Comparison of ENCODE assay signal across 11 cellular contexts in genomic region chr9:124735121-124735520, GRCh38. TPM values are rescaled to one million over a fixed set of nuclear protein-coding genes. Genes with fewer than 3 reads are reported as not detected.
A peak's percentile ranks its signal among the peaks of the same experiment; 100 is the strongest.
DNase-seq lines count a peak whose midpoint lies in the region; ATAC-seq and TF ChIP-seq lines count a peak whose summit lies in the region.
"Had no signal": no experiment of that assay in that cellular context is flagged by ENCODE, and none has a peak within 500 bp of the region (broad histone marks: within the 10 kb centered on the region; RNA-seq: fewer than 3 reads in every experiment).

No MANE protein-coding gene starts in this region.

- H3K27ac ChIP-seq in mammary epithelial cell (ENCODE audit: insufficient read depth, low read depth, low read length) (no peak overlapping the region), tibial artery (no peak overlapping the region), WERI-Rb-1 (no peak overlapping the region)

- H3K4me1 ChIP-seq in mammary epithelial cell (ENCODE audit: insufficient read depth, low read length) (peaks cover 19% of the 10 kb centered on the region), mucosa of descending colon (ENCODE audit: low read depth) (peaks cover 13% of the 10 kb centered on the region), tibial artery (no peaks in the 10 kb centered on the region)

- H3K36me3 ChIP-seq in mammary epithelial cell (ENCODE audit: insufficient read depth, low read length) (no peaks in the 10 kb centered on the region), mucosa of descending colon (ENCODE audit: low read depth) (no peaks in the 10 kb centered on the region), tibial artery (no peaks in the 10 kb centered on the region), WERI-Rb-1 (peaks cover 48% of the 10 kb centered on the region)

- TF ChIP-seq CTCF in mammary epithelial cell (conservative IDR thresholded peaks at IDR 0.05 in 1 of 2, IDR thresholded peaks at IDR 0.05 in 1 of 2; ENCODE audit: extremely low read depth in 1 of 2, insufficient read depth in 1 of 2, low read depth in 1 of 2, low read length in 2 of 2) (no peak), mucosa of descending colon (IDR thresholded peaks at IDR 0.05) (no peak), tibial artery (IDR thresholded peaks at IDR 0.05) (no peak), WERI-Rb-1 (IDR thresholded peaks at IDR 0.05; ENCODE audit: low read depth, low read length) (no peak)

- no peak overlapping the region for H2AFZ ChIP-seq in mammary epithelial cell (ENCODE audit: low read depth, low read length)

- DNase-seq in EH (ENCODE audit: low read depth) (peak; percentile 77), LHCN-M2 (ENCODE audit: low read depth) (peak; percentile 64), mammary epithelial cell (peak; percentile 67), mucosa of descending colon (no peak), posterior cingulate gyrus (no peak), tibial artery (no peak), WERI-Rb-1 (no peak)
- DNase-seq: NCI-H1694, T1000 had no signal

- H3K27me3 ChIP-seq in mammary epithelial cell (ENCODE audit: insufficient read depth, low read length) = no peaks in the 10 kb centered on the region
- H3K27me3 ChIP-seq in tibial artery = no peaks in the 10 kb centered on the region
- H3K27me3 ChIP-seq in WERI-Rb-1 (ENCODE audit: insufficient read depth, low read depth, severe bottlenecking) = no peaks in the 10 kb centered on the region

- ATAC-seq in mucosa of descending colon (peak; percentile 6), GM18861 (IDR thresholded peaks at IDR 0.05; ENCODE audit: unreplicated experiment) (no peak)

- no peaks in the 10 kb centered on the region for H4K20me1 ChIP-seq in mammary epithelial cell (ENCODE audit: insufficient read depth, low read length)

- dilution Hi-C loops in mammary epithelial cell (cut with HindIII; ENCODE audit: low sequenced_read_pairs) = no loop called here

- BruUV-seq in mammary epithelial cell (replicated peaks; lab: Mats Ljungman, UMichigan) = no TSS peak

- CTCF ChIA-PET in mammary epithelial cell (lab: Charles Lee; ENCODE audit: low non-redundant PET) = no interaction called here

- peak overlapping the region; percentile 28 for H3K4me2 ChIP-seq in mammary epithelial cell (ENCODE audit: insufficient read depth, low read depth, low read length)

- in situ Hi-C loops in mammary epithelial cell (cut with MboI; ENCODE audit: low sequenced_read_pairs in 2 of 2) = no loop called here

- H3K79me2 ChIP-seq in mammary epithelial cell (ENCODE audit: insufficient read depth, low read length) = no peaks in the 10 kb centered on the region

- H3K9me3 ChIP-seq in mammary epithelial cell (replicated peaks; ENCODE audit: insufficient read depth, low read length) (no peaks in the 10 kb centered on the region), mucosa of descending colon (no peaks in the 10 kb centered on the region), tibial artery (no peaks in the 10 kb centered on the region), WERI-Rb-1 (ENCODE audit: severe bottlenecking) (no peaks in the 10 kb centered on the region)

- H3K9ac ChIP-seq in mammary epithelial cell (ENCODE audit: insufficient read depth, low read length) = no peak overlapping the region

- no peak overlapping the region for H3K4me3 ChIP-seq in mammary epithelial cell (replicated peaks in 1 of 3; ENCODE audit: insufficient read depth in 1 of 3, low read depth in 2 of 3, low read length in 3 of 3)
- no peak overlapping the region for H3K4me3 ChIP-seq in mucosa of descending colon
- no peak overlapping the region for H3K4me3 ChIP-seq in tibial artery
- no peak overlapping the region for H3K4me3 ChIP-seq in WERI-Rb-1 (ENCODE audit: low read depth, low read length)
- H3K4me3 ChIP-seq: skin epidermis had no signal

- intact Hi-C loops in mammary epithelial cell (cut with micrococcal nuclease) = no loop called here
- intact Hi-C loops in mucosa of descending colon (cut with DNase I, micrococcal nuclease) = no loop called here
- intact Hi-C loops in posterior cingulate gyrus (cut with DNase I) = no loop called here
- intact Hi-C loops in tibial artery (cut with DNase I; ENCODE audit: low total_unique reads) = no loop called here

RNA-seq across cellular contexts. Expression of gene NR6A1, which starts 36.0 kb away (rescaled TPM):
- total RNA-seq in LHCN-M2 (2014; rRNA removed) (1.1 and 1.3 TPM in 2 replicates), mammary epithelial cell (1 to 10 TPM; 3.2 to 4.8 TPM), mucosa of descending colon (1 to 10 TPM; 5.6 to 8.4 (median 7.0) TPM)
- 0.23 TPM for polyA plus RNA-seq in LHCN-M2 (2012)
- polyA plus RNA-seq in mammary epithelial cell = 0.76 TPM
- 1.1 TPM for polyA minus RNA-seq in mammary epithelial cell

RNA-seq across cellular contexts. Expression of gene OLFML2A, which starts 41.8 kb away (rescaled TPM):
- 6.2 and 14.2 TPM in 2 replicates for total RNA-seq in LHCN-M2 (2014; rRNA removed)
- polyA plus RNA-seq in LHCN-M2 (2012) = 10.2 TPM
- total RNA-seq in mammary epithelial cell = 1 to 10 TPM; 4.2 to 6.2 TPM
- 1.6 TPM for polyA plus RNA-seq in mammary epithelial cell
- 2.3 TPM for polyA minus RNA-seq in mammary epithelial cell
- total RNA-seq in mucosa of descending colon = 10 to 100 TPM in 1 of 3 donors, 1 to 10 TPM in 2; 2.8 to 48.3 (median 4.7) TPM

Comparison
In these comparisons a context has a peak if more than half of its experiments do, and no peak if none do; other contexts are left out.
1. DNase-seq: peak in EH (single experiment), LHCN-M2 (single experiment) and mammary epithelial cell (single experiment); none in mucosa of descending colon (0 of 3), posterior cingulate gyrus (0 of 10), tibial artery (0 of 2) and WERI-Rb-1 (single experiment).